ENCODE assay signal across 6 cellular contexts in the genomic region with DNA sequence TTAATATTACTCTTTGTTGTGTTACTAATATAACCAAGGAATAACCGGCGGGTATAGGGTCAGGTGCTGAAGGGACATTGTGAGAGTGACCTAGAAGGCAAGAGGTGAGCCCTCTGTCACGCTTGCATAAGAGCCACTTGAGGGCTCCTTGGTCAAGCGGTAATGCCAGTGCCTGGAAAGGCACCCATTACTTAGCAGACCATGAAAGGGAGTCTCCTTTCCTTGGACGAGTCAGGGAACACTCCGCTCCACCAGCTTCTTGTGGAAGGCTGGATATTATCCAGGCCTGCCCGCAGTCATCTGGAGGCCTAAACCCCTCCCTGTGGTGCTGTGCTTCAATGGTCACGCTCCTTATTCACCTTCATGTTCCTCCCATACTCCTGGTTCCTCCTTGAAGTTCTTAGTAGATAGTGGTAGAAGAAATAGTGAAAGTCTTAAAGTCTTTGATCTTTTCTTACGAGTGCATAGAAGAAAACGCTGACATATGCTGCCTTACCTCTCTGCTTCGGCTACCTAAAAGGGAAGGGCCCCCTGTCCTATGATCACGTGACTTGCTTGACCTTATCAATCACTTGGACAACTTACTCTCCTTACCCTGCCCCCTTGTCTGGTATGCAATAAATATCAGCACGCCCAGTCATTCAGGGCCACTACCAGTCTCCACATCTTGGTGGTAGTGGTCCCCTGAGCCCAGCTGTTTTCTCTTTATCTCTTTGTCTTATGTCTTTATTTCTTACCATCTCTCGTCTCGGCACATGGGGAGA. TPM values are rescaled to one million over a fixed set of nuclear protein-coding genes. Genes with fewer than 3 reads are reported as not detected.
"Had no signal": no experiment of that assay in that cellular context is flagged by ENCODE, and none has a peak within 500 bp of the region (broad histone marks: within the 10 kb centered on the region; RNA-seq: fewer than 3 reads in every experiment).

No MANE protein-coding gene starts in this region.

RNA-seq across cellular contexts. Expression of gene DMRTB1, which starts 59.6 kb away (rescaled TPM):
- total RNA-seq: activated CD8-positive, alpha-beta T cell treated with anti-CD3 and anti-CD28 coated beads, Interleukin-2, amount 10 ng/mL, durations not matched to agents 7 days and 5 days; aorta; RPMI7951; SJCRH30; T-helper 1 cell treated with Interleukin-12 subunit alpha and Interleukin-12 subunit beta and Interleukin-4 antibody, amounts not matched to agents 30 ng/mL and 1 ng/mL, for 36 hours had no signal
- polyA plus RNA-seq: aorta, IgD-negative memory B cell had no signal
